ENCODE assay signal across 3 cellular contexts in the genomic region with DNA sequence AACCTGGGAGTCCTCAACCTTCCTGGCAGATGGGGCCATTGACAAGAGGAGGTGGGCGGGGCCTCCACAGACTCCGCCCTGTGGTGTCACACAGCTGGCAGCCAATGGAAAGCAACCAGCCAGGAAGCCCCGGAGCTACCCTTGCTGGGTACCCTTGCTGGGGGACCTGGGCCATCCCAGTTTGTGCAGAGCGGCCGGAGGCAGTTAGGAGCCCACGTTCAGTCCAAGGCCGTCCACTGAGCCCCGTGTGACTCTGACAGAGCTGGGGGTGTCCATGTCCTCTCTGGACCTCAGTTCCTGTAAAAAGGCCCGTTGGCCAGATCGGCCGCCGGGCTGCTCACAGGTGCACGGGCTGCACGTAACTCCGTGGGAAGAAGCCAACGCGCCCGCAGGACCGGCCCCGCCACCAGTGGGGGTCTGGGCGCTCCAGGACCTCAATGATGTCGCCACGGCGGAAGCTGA.
TF ChIP-seq lines count a peak whose summit lies in the region.

No MANE protein-coding gene starts in this region.

TF ChIP-seq in SK-N-SH treated with all-trans-retinoic acid at 6 μM for 48 hours, 23 proteins besides CTCF, POLR2A, EP300 and RAD21:
- TF ChIP-seq ARNTL (CRISPR knock-in tag; IDR thresholded peaks at IDR 0.05; ENCODE audit: borderline replicate concordance, low read depth) (no peak), ZNF8 (CRISPR knock-in tag; IDR thresholded peaks at IDR 0.05) (no peak), ZFP3 (CRISPR knock-in tag; IDR thresholded peaks at IDR 0.05) (no peak), TCF4 (CRISPR knock-in tag; IDR thresholded peaks at IDR 0.05; ENCODE audit: borderline replicate concordance) (no peak), ZNF565 (CRISPR knock-in tag; conservative IDR thresholded peaks at IDR 0.05; ENCODE audit: low read depth) (no peak), ISL1 (CRISPR knock-in tag; IDR thresholded peaks at IDR 0.05) (no peak), CSDC2 (CRISPR knock-in tag; IDR thresholded peaks at IDR 0.05) (no peak), SNAI2 (CRISPR knock-in tag; IDR thresholded peaks at IDR 0.05) (no peak), ZC3H10 (CRISPR knock-in tag; IDR thresholded peaks at IDR 0.05) (no peak), RARB (CRISPR knock-in tag; IDR thresholded peaks at IDR 0.05) (no peak), OSR1 (CRISPR knock-in tag; IDR thresholded peaks at IDR 0.05) (no peak)
- TF ChIP-seq, protein P1, sequence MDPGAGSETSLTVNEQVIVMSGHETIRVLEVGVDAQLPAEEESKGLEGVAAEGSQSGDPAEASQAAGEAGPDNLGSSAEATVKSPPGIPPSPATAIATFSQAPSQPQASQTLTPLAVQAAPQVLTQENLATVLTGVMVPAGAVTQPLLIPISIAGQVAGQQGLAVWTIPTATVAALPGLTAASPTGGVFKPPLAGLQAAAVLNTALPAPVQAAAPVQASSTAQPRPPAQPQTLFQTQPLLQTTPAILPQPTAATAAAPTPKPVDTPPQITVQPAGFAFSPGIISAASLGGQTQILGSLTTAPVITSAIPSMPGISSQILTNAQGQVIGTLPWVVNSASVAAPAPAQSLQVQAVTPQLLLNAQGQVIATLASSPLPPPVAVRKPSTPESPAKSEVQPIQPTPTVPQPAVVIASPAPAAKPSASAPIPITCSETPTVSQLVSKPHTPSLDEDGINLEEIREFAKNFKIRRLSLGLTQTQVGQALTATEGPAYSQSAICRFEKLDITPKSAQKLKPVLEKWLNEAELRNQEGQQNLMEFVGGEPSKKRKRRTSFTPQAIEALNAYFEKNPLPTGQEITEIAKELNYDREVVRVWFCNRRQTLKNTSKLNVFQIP (CRISPR knock-in tag; IDR thresholded peaks at IDR 0.05; ENCODE audit: borderline replicate concordance, low read depth), result no peak
- TF ChIP-seq, protein P2, sequence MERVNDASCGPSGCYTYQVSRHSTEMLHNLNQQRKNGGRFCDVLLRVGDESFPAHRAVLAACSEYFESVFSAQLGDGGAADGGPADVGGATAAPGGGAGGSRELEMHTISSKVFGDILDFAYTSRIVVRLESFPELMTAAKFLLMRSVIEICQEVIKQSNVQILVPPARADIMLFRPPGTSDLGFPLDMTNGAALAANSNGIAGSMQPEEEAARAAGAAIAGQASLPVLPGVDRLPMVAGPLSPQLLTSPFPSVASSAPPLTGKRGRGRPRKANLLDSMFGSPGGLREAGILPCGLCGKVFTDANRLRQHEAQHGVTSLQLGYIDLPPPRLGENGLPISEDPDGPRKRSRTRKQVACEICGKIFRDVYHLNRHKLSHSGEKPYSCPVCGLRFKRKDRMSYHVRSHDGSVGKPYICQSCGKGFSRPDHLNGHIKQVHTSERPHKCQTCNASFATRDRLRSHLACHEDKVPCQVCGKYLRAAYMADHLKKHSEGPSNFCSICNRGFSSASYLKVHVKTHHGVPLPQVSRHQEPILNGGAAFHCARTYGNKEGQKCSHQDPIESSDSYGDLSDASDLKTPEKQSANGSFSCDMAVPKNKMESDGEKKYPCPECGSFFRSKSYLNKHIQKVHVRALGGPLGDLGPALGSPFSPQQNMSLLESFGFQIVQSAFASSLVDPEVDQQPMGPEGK (CRISPR knock-in tag; IDR thresholded peaks at IDR 0.05; ENCODE audit: borderline replicate concordance), result no peak
TF ChIP-seq in SK-N-SH treated with all-trans-retinoic acid at 6 μM for 48 hours: peak in this region for 0.

TF ChIP-seq in SK-N-SH, 30 proteins besides CTCF, POLR2A, EP300 and RAD21:
- TF ChIP-seq MEF2A (IDR thresholded peaks at IDR 0.05; ENCODE audit: borderline replicate concordance, low read depth) (no peak), CHD2 (IDR thresholded peaks at IDR 0.05; ENCODE audit: low read length, partially characterized antibody) (no peak), RFX5 (IDR thresholded peaks at IDR 0.05; ENCODE audit: low read length) (no peak), EZH2phosphoT487 (IDR thresholded peaks at IDR 0.05; ENCODE audit: borderline replicate concordance, low read depth) (no peak), NRF1 (IDR thresholded peaks at IDR 0.05; ENCODE audit: low read depth, low read length) (no peak), NFIC (IDR thresholded peaks at IDR 0.05; ENCODE audit: borderline replicate concordance) (no peak)
- TF ChIP-seq, protein P3, sequence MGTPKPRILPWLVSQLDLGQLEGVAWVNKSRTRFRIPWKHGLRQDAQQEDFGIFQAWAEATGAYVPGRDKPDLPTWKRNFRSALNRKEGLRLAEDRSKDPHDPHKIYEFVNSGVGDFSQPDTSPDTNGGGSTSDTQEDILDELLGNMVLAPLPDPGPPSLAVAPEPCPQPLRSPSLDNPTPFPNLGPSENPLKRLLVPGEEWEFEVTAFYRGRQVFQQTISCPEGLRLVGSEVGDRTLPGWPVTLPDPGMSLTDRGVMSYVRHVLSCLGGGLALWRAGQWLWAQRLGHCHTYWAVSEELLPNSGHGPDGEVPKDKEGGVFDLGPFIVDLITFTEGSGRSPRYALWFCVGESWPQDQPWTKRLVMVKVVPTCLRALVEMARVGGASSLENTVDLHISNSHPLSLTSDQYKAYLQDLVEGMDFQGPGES (IDR thresholded peaks at IDR 0.05; ENCODE audit: low read depth, low read length), result no peak
TF ChIP-seq in SK-N-SH: peak in this region for 0.

TF ChIP-seq in H1, 55 proteins besides CTCF, POLR2A, EP300 and RAD21:
- TF ChIP-seq JUN (IDR thresholded peaks at IDR 0.05; ENCODE audit: low read depth, low read length) (no peak), MAFK (IDR thresholded peaks at IDR 0.05; ENCODE audit: low read depth, low read length) (no peak), RXRA (IDR thresholded peaks at IDR 0.05; ENCODE audit: insufficient read depth, low read depth, low read length) (no peak), CTBP2 (IDR thresholded peaks at IDR 0.05; ENCODE audit: borderline replicate concordance, insufficient read depth, insufficient read length, low read length) (no peak), SIN3A (conservative IDR thresholded peaks at IDR 0.05 in 1 of 2, IDR thresholded peaks at IDR 0.05 in 1 of 2; ENCODE audit: low read depth in 1 of 2, low read length in 2 of 2) (no peak), JUND (IDR thresholded peaks at IDR 0.05; ENCODE audit: low read length) (no peak), KDM4A (IDR thresholded peaks at IDR 0.05; ENCODE audit: low read depth, low read length, severe bottlenecking) (no peak), KDM5A (IDR thresholded peaks at IDR 0.05; ENCODE audit: low read length) (no peak), SP4 (IDR thresholded peaks at IDR 0.05; ENCODE audit: low read length) (no peak), GABPA (IDR thresholded peaks at IDR 0.05; ENCODE audit: borderline replicate concordance, insufficient read depth, low read length) (no peak), BACH1 (IDR thresholded peaks at IDR 0.05; ENCODE audit: low read length) (no peak), EZH2 (IDR thresholded peaks at IDR 0.05; ENCODE audit: low read depth, low read length, severe bottlenecking) (no peak), KDM1A (IDR thresholded peaks at IDR 0.05; ENCODE audit: borderline replicate concordance, low read length) (no peak), HDAC6 (IDR thresholded peaks at IDR 0.05; ENCODE audit: low read depth, low read length) (no peak), BCL11A (IDR thresholded peaks at IDR 0.05; ENCODE audit: low read depth in 2 of 2, low read length in 2 of 2) (no peak), TAF7 (optimal IDR thresholded peaks at IDR 0.05; ENCODE audit: borderline replicate concordance, low read depth, low read length) (no peak), YY1 (IDR thresholded peaks at IDR 0.05; ENCODE audit: low read depth, low read length) (no peak)
